In genomic region chr1:155859881-155860841, GRCh38 we compare ENCODE assay signal across 8 cellular contexts. TPM values are rescaled to one million over a fixed set of nuclear protein-coding genes. Genes with fewer than 3 reads are reported as not detected.
DNase-seq lines count a peak whose midpoint lies in the region; ATAC-seq and TF ChIP-seq lines count a peak whose summit lies in the region.

No MANE protein-coding gene starts in this region.

- H3K9me3 Mint-ChIP-seq in neural crest cell: no peaks in the 10 kb centered on the region

- H3K4me3 ChIP-seq in PC-3 (ENCODE audit: low read length): no peak overlapping the region
- peak overlapping the region; percentile 51 to 59 for H3K4me3 ChIP-seq in testis

- H3K27ac ChIP-seq in PC-3 (ENCODE audit: low read length) (no peak overlapping the region), testis (peak overlapping the region; percentile 88 to 96)

- peak overlapping the region; percentile 88 for H3K4me3 Mint-ChIP-seq in neural crest cell

- H3K4me1 ChIP-seq in ES-I3 (ENCODE audit: insufficient read depth, low read length): peaks cover 8% of the 10 kb centered on the region
- peaks cover 13% of the 10 kb centered on the region for H3K4me1 ChIP-seq in PC-3 (ENCODE audit: insufficient read depth, low read length)
- peaks cover 19% of the 10 kb centered on the region for H3K4me1 ChIP-seq in testis

- H3K36me3 ChIP-seq in ES-I3 (ENCODE audit: insufficient read depth, low read length) (no peaks in the 10 kb centered on the region), PC-3 (ENCODE audit: low read depth, low read length) (no peaks in the 10 kb centered on the region), testis (ENCODE audit: low read depth, missing control alignments) (no peaks in the 10 kb centered on the region)

- peaks cover 35% of the 10 kb centered on the region for H3K4me1 Mint-ChIP-seq in neural crest cell

- peaks cover 3% of the 10 kb centered on the region for H3K36me3 Mint-ChIP-seq in neural crest cell (ENCODE audit: low read depth)

- POLR2A ChIA-PET in PC-3 (lab: Charles Lee; ENCODE audit: unreplicated experiment): interaction anchor here (1.0 kb wide), 1 partner anchor 32 kb away, joined by 4 read pairs; no protein-coding TSS in a partner anchor

- CTCF ChIA-PET in PC-3 (lab: Charles Lee): interaction anchor here (0.5 kb wide), 1 partner anchor 906 kb away, joined by 3 read pairs; no protein-coding TSS in a partner anchor

- 0 out of 2 replicates have a peak overlapping the region, but pooled peaks have one; percentile 13 for H2AFZ ChIP-seq in PC-3 (ENCODE audit: low read length)

- intact Hi-C loops in PC-3 (cut with micrococcal nuclease) (loop anchor here (1.0 to 5.0 kb wide), 3 partner anchors 33 to 72 kb away; partner anchors contain the start of genes KHDC4 and RIT1), testis (cut with DNase I; ENCODE audit: low total_unique reads) (no loop called here)

- TF ChIP-seq CTCF in PC-3 (conservative IDR thresholded peaks at IDR 0.05; ENCODE audit: low read depth, low read length) (no peak), neural crest cell (conservative IDR thresholded peaks at IDR 0.05) (no peak), testis (IDR thresholded peaks at IDR 0.05) (no peak)

- H3K9me3 ChIP-seq in ES-I3 (ENCODE audit: control insufficient read depth, insufficient read depth, low read length) (no peaks in the 10 kb centered on the region), PC-3 (ENCODE audit: low read length) (no peaks in the 10 kb centered on the region), testis (no peaks in the 10 kb centered on the region)

- TF ChIP-seq POLR2A in testis (IDR thresholded peaks at IDR 0.05): no peak

- peaks cover 19% of the 10 kb centered on the region for H3K79me2 ChIP-seq in PC-3 (ENCODE audit: low read length)

- 0 to 1% methylated on average over 22 to 34 of the region's 35 CpGs for WGBS in testis, 2 donors

- H4K20me1 ChIP-seq in PC-3 (ENCODE audit: low read length): no peaks in the 10 kb centered on the region

- DNase-seq in HUDEP-2 (lab: John Stamatoyannopoulos, UW; ENCODE audit: unreplicated experiment in 76 of 76) (peak in 44 of 76 experiments; percentile 7 to 72 (median 30)), PC-3 (no peak), foreskin melanocyte (peak; percentile 75), neural crest cell (ENCODE audit: low read depth, low spot score) (peak; percentile 50), testis (peak; percentile 86)
- DNase-seq in activated effector memory CD4-positive, alpha-beta T cell treated with anti-CD3 and anti-CD28 coated beads, Interleukin-2, amount 50 U/mL, for 16 hours: peak; percentile 83

- no peaks in the 10 kb centered on the region for H3K9me2 ChIP-seq in PC-3 (replicated peaks; ENCODE audit: low read length)

- no TSS peak for BruUV-seq in PC-3 (replicated peaks; lab: Mats Ljungman, UMichigan)

- peak overlapping the region; percentile 96 for H3K27ac Mint-ChIP-seq in neural crest cell (ENCODE audit: unreplicated experiment)

- H3F3A ChIP-seq in PC-3 (ENCODE audit: low read length, unreplicated experiment): no peaks in the 10 kb centered on the region

- no peak for ATAC-seq in PC-3
- no peak for ATAC-seq in GM21423 (IDR thresholded peaks at IDR 0.05; ENCODE audit: unreplicated experiment)

- H3K27me3 ChIP-seq in PC-3 (ENCODE audit: low read length) (peaks cover 27% of the 10 kb centered on the region), testis (no peaks in the 10 kb centered on the region)

- H3K9ac ChIP-seq in ES-I3 (ENCODE audit: low read depth, low read length) (peak overlapping the region; percentile 66), PC-3 (ENCODE audit: low read length) (no peak overlapping the region)

- peaks cover 4% of the 10 kb centered on the region for H3K27me3 Mint-ChIP-seq in neural crest cell (ENCODE audit: low read depth)

- H3K4me2 ChIP-seq in PC-3 (ENCODE audit: low read length): no peak overlapping the region

RNA-seq across cellular contexts. Expression of gene SYT11, which starts 0.8 kb away (rescaled TPM):
- total RNA-seq in PC-3 (2014; rRNA removed) (0.29 and 0.44 TPM in 2 replicates), neural crest cell (19.8 and 20.0 TPM in 2 replicates), testis (10 to 100 TPM; 17.9 to 19.7 TPM)
- 23.4 TPM for polyA plus RNA-seq in testis (ENCODE audit: insufficient read depth, low read depth, low replicate concordance)

RNA-seq across cellular contexts. Expression of gene GON4L, which starts 3.1 kb away (rescaled TPM):
- total RNA-seq in PC-3 (2014; rRNA removed) (31.2 and 43.9 TPM in 2 replicates), neural crest cell (58.4 and 59.5 TPM in 2 replicates), testis (100 to 1,000 TPM in 1 of 2 donors, 10 to 100 TPM in 1; 77.2 to 108 TPM)
- 36.4 TPM for polyA plus RNA-seq in testis (ENCODE audit: insufficient read depth, low read depth, low replicate concordance)

RNA-seq across cellular contexts. Expression of gene RIT1, which starts 51.0 kb away (rescaled TPM):
- total RNA-seq in PC-3 (2014; rRNA removed): 14.7 and 18.8 TPM in 2 replicates
- total RNA-seq in neural crest cell: 34.5 and 35.3 TPM in 2 replicates
- 10 to 100 TPM; 26.1 to 31.1 TPM for total RNA-seq in testis
- 25.7 TPM for polyA plus RNA-seq in testis (ENCODE audit: insufficient read depth, low read depth, low replicate concordance)

Comparison
In these comparisons a context has a peak if more than half of its experiments do, and no peak if none do; other contexts are left out.
1. RNA of gene SYT11, which starts 0.8 kb away (total RNA-seq): 19.8 to 20.0 TPM in neural crest cell and 17.9 to 19.7 TPM in testis; 0.29 to 0.44 TPM in PC-3; every median in the first group is over 10 times any median in the second.